8 cellular contexts compared by ENCODE assay signal in the genomic region with DNA sequence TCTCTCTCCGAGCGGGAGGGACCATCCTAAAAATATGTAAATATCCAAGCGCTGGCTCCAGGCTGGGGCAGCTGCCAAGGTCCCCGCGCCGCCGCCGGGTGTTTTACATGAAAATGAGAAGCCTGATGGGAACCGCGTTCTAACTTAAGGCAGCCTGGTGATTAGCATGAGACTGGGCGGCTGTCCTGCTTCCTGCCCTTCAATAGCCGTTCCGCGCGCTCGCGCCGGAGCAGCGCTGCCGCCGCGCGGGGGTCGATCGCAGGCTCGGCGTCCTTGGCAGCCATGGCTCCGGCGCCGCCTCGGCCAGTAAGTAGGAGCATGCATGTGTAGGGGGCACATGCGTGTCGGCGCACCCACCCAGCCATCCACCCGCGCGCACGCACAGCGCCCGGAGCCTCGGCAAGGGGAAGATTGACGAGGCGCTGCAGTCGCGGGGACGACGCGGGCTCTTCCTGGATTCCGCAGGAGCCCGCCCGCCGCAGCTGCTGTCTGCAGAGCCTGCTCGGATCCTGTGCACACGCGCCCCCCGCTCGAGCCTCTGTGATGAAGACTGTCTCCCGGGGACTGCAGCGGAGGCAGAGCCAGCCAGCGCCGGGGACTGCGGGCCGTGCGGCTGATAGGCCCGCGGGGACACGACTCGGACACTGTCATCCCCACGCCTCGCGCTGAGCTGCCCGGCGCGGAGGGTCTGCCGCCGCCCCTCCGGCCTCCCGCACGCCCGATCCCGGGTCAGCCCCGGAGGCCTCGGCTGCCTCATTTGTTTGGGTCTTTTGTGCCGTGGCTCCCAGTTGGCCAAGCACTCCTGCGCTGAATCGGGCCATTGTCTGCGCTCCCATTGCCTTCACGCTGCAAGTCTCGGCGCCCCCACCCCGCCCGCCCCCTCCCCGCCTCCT. TPM values are rescaled to one million over a fixed set of nuclear protein-coding genes. Genes with fewer than 3 reads are reported as not detected.
A peak's percentile ranks its signal among the peaks of the same experiment; 100 is the strongest.
DNase-seq lines count a peak whose midpoint lies in the region; ATAC-seq and TF ChIP-seq lines count a peak whose summit lies in the region.

No MANE protein-coding gene starts in this region.

- H3K4me3 Mint-ChIP-seq in activated CD4-positive, alpha-beta T cell treated with anti-CD3 and anti-CD28 coated beads, Interleukin-2, amount 10 ng/mL, durations not matched to agents 7 days and 5 days: peak overlapping the region; percentile 45

- H3K4me3 ChIP-seq in Peyer's patch: peak overlapping the region; percentile 30 to 60 (median 46)
- H3K4me3 ChIP-seq in endocrine pancreas (ENCODE audit: control insufficient read depth, insufficient read depth, low read length): no peak overlapping the region
- peak overlapping the region; percentile 69 for H3K4me3 ChIP-seq in lung
- H3K4me3 ChIP-seq in suprapubic skin: peak overlapping the region; percentile 73

- peak; percentile 6 for DNase-seq in activated CD4-positive, alpha-beta T cell treated with anti-CD3 and anti-CD28 coated beads, Interleukin-2, amount 10 ng/mL, durations not matched to agents 7 days and 5 days
- no peak for DNase-seq in activated CD4-positive, alpha-beta T cell treated with anti-CD3 and anti-CD28 coated beads, Interleukin-2, amount 50 U/mL, for 1 hour
- peak in 1 of 3 donors; percentile 46 for DNase-seq in Peyer's patch
- peak; percentile 34 for DNase-seq in lung (ENCODE audit: low spot score)
- no peak for DNase-seq in suprapubic skin (ENCODE audit: low spot score in 2 of 2)
- DNase-seq in RPMI8226: no peak
- DNase-seq in ureter (ENCODE audit: low spot score): no peak

- peak; percentile 44 for ATAC-seq in lung (ENCODE audit: insufficient read depth, low FRiP score)

- no peaks in the 10 kb centered on the region for H3K9me3 Mint-ChIP-seq in activated CD4-positive, alpha-beta T cell treated with anti-CD3 and anti-CD28 coated beads, Interleukin-2, amount 10 ng/mL, durations not matched to agents 7 days and 5 days

- H3K9me3 ChIP-seq in Peyer's patch (no peaks in the 10 kb centered on the region), endocrine pancreas (ENCODE audit: control insufficient read depth, low read length) (no peaks in the 10 kb centered on the region), lung (ENCODE audit: control insufficient read depth in 2 of 2, insufficient read depth in 1 of 2, low read length in 1 of 2) (no peaks in the 10 kb centered on the region), suprapubic skin (no peaks in the 10 kb centered on the region)

- TF ChIP-seq CTCF in Peyer's patch (IDR thresholded peaks at IDR 0.05): no peak
- no peak for TF ChIP-seq CTCF in lung (IDR thresholded peaks at IDR 0.05; ENCODE audit: control extremely low read depth, extremely low read depth)
- no peak for TF ChIP-seq CTCF in suprapubic skin (IDR thresholded peaks at IDR 0.05)

- TF ChIP-seq POLR2A in Peyer's patch (IDR thresholded peaks at IDR 0.05) (no peak), suprapubic skin (IDR thresholded peaks at IDR 0.05) (no peak)

- H3K27ac ChIP-seq in Peyer's patch (peak overlapping the region; percentile 18 to 73 (median 34)), lung (ENCODE audit: low read depth in 1 of 2, low read length in 1 of 2) (peak overlapping the region; percentile 49 to 95), suprapubic skin (peak overlapping the region; percentile 0)

- H3K36me3 ChIP-seq in Peyer's patch (no peaks in the 10 kb centered on the region), endocrine pancreas (ENCODE audit: control insufficient read depth, insufficient read depth, low read length) (no peaks in the 10 kb centered on the region), lung (ENCODE audit: control insufficient read depth in 2 of 2, insufficient read depth in 2 of 2, low read length in 2 of 2) (no peaks in the 10 kb centered on the region), suprapubic skin (no peaks in the 10 kb centered on the region)

- no peak overlapping the region for H3K27ac Mint-ChIP-seq in activated CD4-positive, alpha-beta T cell treated with anti-CD3 and anti-CD28 coated beads, Interleukin-2, amount 10 ng/mL, durations not matched to agents 7 days and 5 days

- TF ChIP-seq EP300 in suprapubic skin (IDR thresholded peaks at IDR 0.05): no peak

- POLR2A ChIA-PET in activated CD4-positive, alpha-beta T cell treated with anti-CD3 and anti-CD28 coated beads, Interleukin-2, amount 10 ng/mL, durations not matched to agents 7 days and 5 days (lab: Charles Lee): interaction anchor here (0.6 kb wide), 1 partner anchor 23 kb away, joined by 7 read pairs; no protein-coding TSS in a partner anchor

- 1% methylated on average over 84 to 93 of the region's 93 CpGs for WGBS in lung, 2 donors
- 0% methylated on average over 3 of the region's 93 CpGs for WGBS in suprapubic skin

- H3K4me1 ChIP-seq in Peyer's patch (peaks cover 0 to 6% (median 0%) of the 10 kb centered on the region in 4 donors), endocrine pancreas (ENCODE audit: control insufficient read depth, insufficient read depth, low read length) (peaks cover 8% of the 10 kb centered on the region), lung (ENCODE audit: control insufficient read depth in 2 of 2, insufficient read depth in 2 of 2, low read length in 2 of 2) (peaks cover 0 to 3% of the 10 kb centered on the region in 2 donors), suprapubic skin (peaks cover 26% of the 10 kb centered on the region)

- H3K27me3 ChIP-seq in Peyer's patch (peaks cover 0 to 8% of the 10 kb centered on the region in 2 donors), endocrine pancreas (ENCODE audit: control insufficient read depth, insufficient read depth, low read length) (no peaks in the 10 kb centered on the region), lung (ENCODE audit: control insufficient read depth, insufficient read depth) (no peaks in the 10 kb centered on the region), suprapubic skin (peaks cover 4% of the 10 kb centered on the region)

- peaks cover 2% of the 10 kb centered on the region for H3K4me1 Mint-ChIP-seq in activated CD4-positive, alpha-beta T cell treated with anti-CD3 and anti-CD28 coated beads, Interleukin-2, amount 10 ng/mL, durations not matched to agents 7 days and 5 days

- H3K9ac ChIP-seq in endocrine pancreas (ENCODE audit: control insufficient read depth, insufficient read depth, low read length): peak overlapping the region; percentile 73

- CTCF ChIA-PET in activated CD4-positive, alpha-beta T cell treated with anti-CD3 and anti-CD28 coated beads, Interleukin-2, amount 10 ng/mL, durations not matched to agents 7 days and 5 days (lab: Charles Lee): no interaction called here

- peaks cover 79% of the 10 kb centered on the region for H3K27me3 Mint-ChIP-seq in activated CD4-positive, alpha-beta T cell treated with anti-CD3 and anti-CD28 coated beads, Interleukin-2, amount 10 ng/mL, durations not matched to agents 7 days and 5 days

- no peaks in the 10 kb centered on the region for H3K36me3 Mint-ChIP-seq in activated CD4-positive, alpha-beta T cell treated with anti-CD3 and anti-CD28 coated beads, Interleukin-2, amount 10 ng/mL, durations not matched to agents 7 days and 5 days (ENCODE audit: low read depth)

RNA-seq across cellular contexts. Expression of a gene that starts 0.7 kb away (rescaled TPM):
- not detected for total RNA-seq in activated CD4-positive, alpha-beta T cell treated with anti-CD3 and anti-CD28 coated beads, Interleukin-2, amount 10 ng/mL, durations not matched to agents 7 days and 5 days
- total RNA-seq in Peyer's patch (10 to 100 TPM in 2 of 4 donors, 1 to 10 TPM in 2; 3.5 to 23.1 (median 7.6) TPM), lung (10 to 100 TPM; 15.1 to 27.5 TPM), suprapubic skin (10 to 100 TPM in 3 of 4 donors, 1 to 10 TPM in 1; 8.6 to 19.6 (median 12.7) TPM), ureter (38.1 TPM)
- polyA plus RNA-seq in lung: 1 to 10 TPM; 1.8 to 2.0 TPM

Comparison
In these comparisons a context has a peak if more than half of its experiments do, and no peak if none do; other contexts are left out.
1. DNase-seq: peak in activated CD4-positive, alpha-beta T cell treated with anti-CD3 and anti-CD28 coated beads, Interleukin-2, amount 10 ng/mL, durations not matched to agents 7 days and 5 days (single experiment) and lung (single experiment); none in activated CD4-positive, alpha-beta T cell treated with anti-CD3 and anti-CD28 coated beads, Interleukin-2, amount 50 U/mL, for 1 hour (single experiment), suprapubic skin (0 of 2), RPMI8226 (single experiment) and ureter (single experiment).
2. H3K27ac ChIP-seq: peak in every context shown above with its lines; median percentile 72 in lung; 34 in Peyer's patch; 0 in suprapubic skin.
3. RNA of a gene that starts 0.7 kb away (total RNA-seq): 38.1 TPM in ureter (single experiment), 15.1 to 27.5 TPM in lung, 8.6 to 19.6 TPM in suprapubic skin and 3.5 to 23.1 TPM in Peyer's patch; not detected in activated CD4-positive, alpha-beta T cell treated with anti-CD3 and anti-CD28 coated beads, Interleukin-2, amount 10 ng/mL, durations not matched to agents 7 days and 5 days; every median in the first group is over 4 times any median in the second.